17 cellular contexts compared by ENCODE assay signal in genomic region chr11:114137054-114137453, GRCh38.
DNase-seq lines count a peak whose midpoint lies in the region; ATAC-seq and TF ChIP-seq lines count a peak whose summit lies in the region.
"Had no signal": no experiment of that assay in that cellular context is flagged by ENCODE, and none has a peak within 500 bp of the region (broad histone marks: within the 10 kb centered on the region; RNA-seq: fewer than 3 reads in every experiment).

No MANE protein-coding gene starts in this region.

- H3K27ac ChIP-seq in right atrium auricular region (peak overlapping the region; percentile 69 to 74), vagina (peak overlapping the region; percentile 1), A673 (ENCODE audit: low read depth, low read length, poor library complexity, severe bottlenecking) (no peak overlapping the region)
- H3K27ac ChIP-seq: C4-2B had no signal

- CTCF ChIA-PET in A673 (lab: Charles Lee) = no interaction called here

- TF ChIP-seq CTCF in right atrium auricular region (IDR thresholded peaks at IDR 0.05) (no peak), chondrocyte (IDR thresholded peaks at IDR 0.05) (no peak), natural killer cell (IDR thresholded peaks at IDR 0.05) (no peak), vagina (IDR thresholded peaks at IDR 0.05) (no peak), A673 (conservative IDR thresholded peaks at IDR 0.05; ENCODE audit: low read depth, low read length) (no peak)

- H3K4me3 ChIP-seq in right atrium auricular region (no peak overlapping the region), vagina (no peak overlapping the region), A673 (ENCODE audit: low read depth, low read length, poor library complexity, severe bottlenecking) (no peak overlapping the region)

- intact Hi-C loops in left ventricle myocardium superior (cut with micrococcal nuclease) = no loop called here
- intact Hi-C loops in natural killer cell (cut with micrococcal nuclease) = no loop called here
- intact Hi-C loops in vagina (cut with DNase I) = no loop called here
- intact Hi-C loops in A673 (cut with micrococcal nuclease; ENCODE audit: unreplicated experiment) = no loop called here

- BruUV-seq in A673 (replicated peaks; lab: Mats Ljungman, UMichigan) = no TSS peak

- peaks cover 30% of the 10 kb centered on the region for H3K36me3 ChIP-seq in right atrium auricular region
- no peaks in the 10 kb centered on the region for H3K36me3 ChIP-seq in vagina
- H3K36me3 ChIP-seq in A673 (ENCODE audit: insufficient read depth, low read length, poor library complexity, severe bottlenecking) = no peaks in the 10 kb centered on the region

- H3K9me3 Mint-ChIP-seq in chondrocyte (ENCODE audit: low read depth) (no peaks in the 10 kb centered on the region), natural killer cell (no peaks in the 10 kb centered on the region)
- H3K9me3 Mint-ChIP-seq: T-helper 1 cell treated with Interleukin-12 subunit alpha and Interleukin-12 subunit beta and Interleukin-4 antibody, amounts not matched to agents 30 μg/mL and 1 μg/mL, for 36 hours had no signal

- H3K27me3 ChIP-seq in right atrium auricular region = no peaks in the 10 kb centered on the region
- H3K27me3 ChIP-seq in vagina = no peaks in the 10 kb centered on the region
- no peaks in the 10 kb centered on the region for H3K27me3 ChIP-seq in A673 (replicated peaks; ENCODE audit: insufficient read depth, low read depth, low read length, poor library complexity)

- H3K27me3 Mint-ChIP-seq in chondrocyte (ENCODE audit: low read depth) = peaks cover 10% of the 10 kb centered on the region
- no peaks in the 10 kb centered on the region for H3K27me3 Mint-ChIP-seq in natural killer cell (ENCODE audit: low read depth in 2 of 2)

- TF ChIP-seq POLR2A in vagina (IDR thresholded peaks at IDR 0.05) = no peak

- peak overlapping the region; percentile 14 for H3K27ac Mint-ChIP-seq in chondrocyte (ENCODE audit: unreplicated experiment)
- peak overlapping the region; percentile 85 to 88 for H3K27ac Mint-ChIP-seq in natural killer cell
- H3K27ac Mint-ChIP-seq: T-helper 1 cell treated with Interleukin-12 subunit alpha and Interleukin-12 subunit beta and Interleukin-4 antibody, amounts not matched to agents 30 μg/mL and 1 μg/mL, for 36 hours had no signal

- H3K9me3 ChIP-seq in right atrium auricular region (no peaks in the 10 kb centered on the region), vagina (no peaks in the 10 kb centered on the region), A673 (ENCODE audit: low read depth, low read length, poor library complexity, severe bottlenecking) (peaks cover 8% of the 10 kb centered on the region)

- DNase-seq in right atrium auricular region (ENCODE audit: low spot score) (no peak), left ventricle myocardium superior (no peak), chondrocyte (ENCODE audit: low spot score) (no peak), natural killer cell (no peak), vagina (ENCODE audit: extremely low spot score in 2 of 2) (no peak), A673 (ENCODE audit: low spot score) (no peak), NCI-H2081 treated with DMSO at 0.1 percent for 48 hours (lab: John Stamatoyannopoulos, UW) (no peak)
- DNase-seq: activated CD4-positive, alpha-beta T cell treated with anti-CD3 and anti-CD28 coated beads, Interleukin-2, amount 50 U/mL, for 4 hours; effector memory CD4-positive, alpha-beta T cell; GF-D8; NCI-H1092; NCI-H226; stimulated activated CD8-positive, alpha-beta memory T cell treated with anti-CD3 and anti-CD28 coated beads, Interleukin-4, amount 100 ng/mL, for 48 hours had no signal

- H3K4me1 ChIP-seq in right atrium auricular region (peaks cover 0 to 100% of the 10 kb centered on the region in 2 donors), vagina (peaks cover 100% of the 10 kb centered on the region), A673 (ENCODE audit: insufficient read depth, low read length, poor library complexity, severe bottlenecking) (peaks cover 93% of the 10 kb centered on the region)

- H3K36me3 Mint-ChIP-seq in chondrocyte (ENCODE audit: low read depth) (peaks cover 20% of the 10 kb centered on the region), natural killer cell (peaks cover 6% of the 10 kb centered on the region)

- H3K4me1 Mint-ChIP-seq in chondrocyte (ENCODE audit: low read depth) (peaks cover 68% of the 10 kb centered on the region), natural killer cell (peaks cover 95 to 97% of the 10 kb centered on the region in 2 donors)

- no peak overlapping the region for H3K4me3 Mint-ChIP-seq in chondrocyte (ENCODE audit: unreplicated experiment)
- peak overlapping the region; percentile 90 for H3K4me3 Mint-ChIP-seq in natural killer cell
- H3K4me3 Mint-ChIP-seq: T-helper 1 cell treated with Interleukin-12 subunit alpha and Interleukin-12 subunit beta and Interleukin-4 antibody, amounts not matched to agents 30 μg/mL and 1 μg/mL, for 36 hours had no signal

- POLR2A ChIA-PET in A673 (lab: Charles Lee; ENCODE audit: low non-redundant PET) = no interaction called here

- ATAC-seq in left ventricle myocardium superior (no peak), natural killer cell (peak; percentile 37 to 47 (median 44)), GM19395 (IDR thresholded peaks at IDR 0.05; ENCODE audit: unreplicated experiment) (no peak)
- ATAC-seq: Panc1 had no signal

Comparison
In these comparisons a context has a peak if more than half of its experiments do, and no peak if none do; other contexts are left out.
1. ATAC-seq: peak in natural killer cell (3 of 3); none in left ventricle myocardium superior (single experiment) and GM19395 (single experiment).